In the genomic region with DNA sequence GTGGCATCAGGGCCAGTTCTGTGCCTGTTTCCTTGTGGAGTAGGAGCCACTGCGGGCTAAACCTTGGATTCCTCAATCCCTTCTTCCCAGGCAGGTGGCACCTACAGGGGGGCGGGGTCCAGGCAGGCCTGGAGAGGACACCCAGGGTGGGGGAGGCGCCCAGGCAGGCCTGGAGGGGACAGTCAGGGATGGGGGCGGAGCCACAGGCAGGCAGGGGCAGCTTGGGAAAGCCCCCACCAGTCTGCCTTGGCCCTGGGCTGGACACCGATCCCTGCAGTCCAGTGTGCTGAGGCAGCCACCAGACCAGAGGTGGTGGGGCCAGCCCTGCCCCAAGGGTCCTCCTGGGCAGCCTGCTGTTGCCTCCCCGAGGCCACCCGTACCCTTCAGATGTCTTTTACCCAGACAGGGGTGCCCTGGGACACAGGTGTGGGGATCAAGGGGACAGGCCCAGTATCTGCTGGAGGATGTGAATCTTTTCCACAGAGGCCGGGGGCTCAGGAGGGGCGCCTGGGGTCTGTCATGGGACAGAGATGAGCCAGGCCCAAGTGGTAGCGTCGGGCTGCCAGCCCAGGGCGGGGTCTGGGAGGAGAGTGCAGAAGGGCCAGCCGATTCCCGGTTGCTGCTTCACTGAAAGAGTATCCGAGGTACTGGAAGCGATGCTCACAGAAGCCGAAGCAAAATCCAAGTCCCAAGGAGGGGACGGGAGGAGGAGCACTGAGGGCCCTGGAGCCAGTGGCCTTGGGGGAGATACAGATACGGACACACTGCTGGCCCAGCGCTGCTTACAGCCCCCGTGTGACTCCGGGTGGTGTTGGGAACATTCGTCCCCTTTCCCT, we compare ENCODE assay signal across 21 cellular contexts. TPM values are rescaled to one million over a fixed set of nuclear protein-coding genes. Genes with fewer than 3 reads are reported as not detected.
"Had no signal": no experiment of that assay in that cellular context is flagged by ENCODE, and none has a peak within 500 bp of the region (broad histone marks: within the 10 kb centered on the region; RNA-seq: fewer than 3 reads in every experiment).

No MANE protein-coding gene starts in this region.

- H3K9me3 ChIP-seq: esophagus squamous epithelium, lower lobe of right lung, spleen, tibial artery had no signal

- H3K4me3 ChIP-seq: esophagus squamous epithelium, lower lobe of right lung, spleen, tibial artery had no signal

- H3K79me2 ChIP-seq: parathyroid adenoma had no signal

- H3K4me1 Mint-ChIP-seq: activated CD4-positive, alpha-beta T cell treated with anti-CD3 and anti-CD28 coated beads, Interleukin-2, amount 10 ng/mL, durations not matched to agents 24 days and 14 days; activated naive CD4-positive, alpha-beta T cell treated with anti-CD3 and anti-CD28 coated beads, Interleukin-2, amount 10 ng/mL, durations not matched to agents 7 days and 5 days had no signal

- H3K27me3 Mint-ChIP-seq: activated CD4-positive, alpha-beta T cell treated with anti-CD3 and anti-CD28 coated beads, Interleukin-2, amount 10 ng/mL, durations not matched to agents 24 days and 14 days had no signal

- DNase-seq: activated CD4-positive, alpha-beta T cell treated with anti-CD3 and anti-CD28 coated beads, Interleukin-2, amount 10 ng/mL, durations not matched to agents 24 days and 14 days; activated CD4-positive, CD25-positive, alpha-beta regulatory T cell; activated CD8-positive, alpha-beta T cell treated with anti-CD3 and anti-CD28 coated beads, Interleukin-2, amount 10 ng/mL, durations not matched to agents 7 days and 5 days; activated naive CD4-positive, alpha-beta T cell treated with anti-CD3 and anti-CD28 coated beads, Interleukin-2, amount 10 ng/mL, durations not matched to agents 7 days and 5 days; activated T-cell treated with anti-CD3 and anti-CD28 coated beads, Interleukin-2, amount 50 U/mL, for 24 hours; aorta; brain microvascular endothelial cell; cerebellar nuclear complex; cortex of kidney; effector CD8-positive, alpha-beta T cell; esophagus squamous epithelium; lower lobe of right lung; natural killer cell; spleen; stimulated activated naive CD4-positive, alpha-beta T cell treated with Interleukin-2 at 50 U/mL for 16 hours; T-helper 9 cell; tibial artery had no signal

- H3K9ac ChIP-seq: parathyroid adenoma had no signal

- H3K27ac Mint-ChIP-seq: activated CD8-positive, alpha-beta T cell treated with anti-CD3 and anti-CD28 coated beads, Interleukin-2, amount 10 ng/mL, durations not matched to agents 7 days and 5 days; activated T-cell treated with anti-CD3 and anti-CD28 coated beads, Interleukin-2, amount 50 U/mL, for 24 hours; activated T-helper 2 cell treated with anti-CD3 and anti-CD28 coated beads, Interferon-gamma antibody, Interleukin-2, Interleukin-4, amounts not matched to agents 10 μg/mL and 5 μg/mL and 100 μg/mL, durations not matched to agents 14 hours and 24 hours and 36 hours had no signal

- H3K4me3 Mint-ChIP-seq: activated CD4-positive, alpha-beta T cell treated with anti-CD3 and anti-CD28 coated beads, Interleukin-2, amount 10 ng/mL, durations not matched to agents 24 days and 14 days; activated CD8-positive, alpha-beta T cell treated with anti-CD3 and anti-CD28 coated beads, Interleukin-2, amount 10 ng/mL, durations not matched to agents 7 days and 5 days; activated naive CD4-positive, alpha-beta T cell treated with anti-CD3 and anti-CD28 coated beads, Interleukin-2, amount 10 ng/mL, durations not matched to agents 7 days and 5 days; activated T-cell treated with anti-CD3 and anti-CD28 coated beads, Interleukin-2, amount 50 U/mL, for 24 hours; natural killer cell had no signal

- H3K9me3 Mint-ChIP-seq: activated CD4-positive, alpha-beta T cell treated with anti-CD3 and anti-CD28 coated beads, Interleukin-2, amount 10 ng/mL, durations not matched to agents 24 days and 14 days; activated naive CD4-positive, alpha-beta T cell treated with anti-CD3 and anti-CD28 coated beads, Interleukin-2, amount 10 ng/mL, durations not matched to agents 7 days and 5 days; activated T-cell treated with anti-CD3 and anti-CD28 coated beads, Interleukin-2, amount 50 U/mL, for 24 hours; activated T-helper 2 cell treated with anti-CD3 and anti-CD28 coated beads, Interferon-gamma antibody, Interleukin-2, Interleukin-4, amounts not matched to agents 10 μg/mL and 5 μg/mL and 100 μg/mL, durations not matched to agents 14 hours and 24 hours and 36 hours; natural killer cell had no signal

- H3K36me3 Mint-ChIP-seq: activated naive CD4-positive, alpha-beta T cell treated with anti-CD3 and anti-CD28 coated beads, Interleukin-2, amount 10 ng/mL, durations not matched to agents 7 days and 5 days; natural killer cell had no signal

- ATAC-seq: activated CD8-positive, alpha-beta T cell treated with anti-CD3 and anti-CD28 coated beads, Interleukin-2, amount 10 ng/mL, durations not matched to agents 7 days and 5 days; lower lobe of right lung; natural killer cell had no signal

- H2AFZ ChIP-seq: parathyroid adenoma had no signal

- H3K4me1 ChIP-seq: esophagus squamous epithelium, lower lobe of right lung, parathyroid adenoma had no signal

- H3K27ac ChIP-seq: brain microvascular endothelial cell, esophagus squamous epithelium, lower lobe of right lung, parathyroid adenoma, spleen, tibial artery had no signal

- H3K36me3 ChIP-seq: brain microvascular endothelial cell had no signal

RNA-seq across cellular contexts. Expression of a gene that starts 34.7 kb away (rescaled TPM):
- total RNA-seq: activated CD4-positive, alpha-beta T cell treated with anti-CD3 and anti-CD28 coated beads, Interleukin-2, amount 10 ng/mL, durations not matched to agents 24 days and 14 days; activated CD8-positive, alpha-beta T cell treated with anti-CD3 and anti-CD28 coated beads, Interleukin-2, amount 10 ng/mL, durations not matched to agents 7 days and 5 days; activated T-helper 2 cell treated with anti-CD3 and anti-CD28 coated beads, Interferon-gamma antibody, Interleukin-2, Interleukin-4, amounts not matched to agents 10 μg/mL and 5 μg/mL and 100 μg/mL, durations not matched to agents 14 hours and 24 hours and 36 hours; mesenteric fat pad; subcutaneous adipose tissue had no signal

RNA-seq across cellular contexts. Expression of a gene that starts 56.0 kb away (rescaled TPM):
- total RNA-seq: activated CD4-positive, alpha-beta T cell treated with anti-CD3 and anti-CD28 coated beads, Interleukin-2, amount 10 ng/mL, durations not matched to agents 24 days and 14 days; activated CD8-positive, alpha-beta T cell treated with anti-CD3 and anti-CD28 coated beads, Interleukin-2, amount 10 ng/mL, durations not matched to agents 7 days and 5 days; activated T-helper 2 cell treated with anti-CD3 and anti-CD28 coated beads, Interferon-gamma antibody, Interleukin-2, Interleukin-4, amounts not matched to agents 10 μg/mL and 5 μg/mL and 100 μg/mL, durations not matched to agents 14 hours and 24 hours and 36 hours; mesenteric fat pad; subcutaneous adipose tissue had no signal
